8 cellular contexts compared by ENCODE assay signal in the genomic region with DNA sequence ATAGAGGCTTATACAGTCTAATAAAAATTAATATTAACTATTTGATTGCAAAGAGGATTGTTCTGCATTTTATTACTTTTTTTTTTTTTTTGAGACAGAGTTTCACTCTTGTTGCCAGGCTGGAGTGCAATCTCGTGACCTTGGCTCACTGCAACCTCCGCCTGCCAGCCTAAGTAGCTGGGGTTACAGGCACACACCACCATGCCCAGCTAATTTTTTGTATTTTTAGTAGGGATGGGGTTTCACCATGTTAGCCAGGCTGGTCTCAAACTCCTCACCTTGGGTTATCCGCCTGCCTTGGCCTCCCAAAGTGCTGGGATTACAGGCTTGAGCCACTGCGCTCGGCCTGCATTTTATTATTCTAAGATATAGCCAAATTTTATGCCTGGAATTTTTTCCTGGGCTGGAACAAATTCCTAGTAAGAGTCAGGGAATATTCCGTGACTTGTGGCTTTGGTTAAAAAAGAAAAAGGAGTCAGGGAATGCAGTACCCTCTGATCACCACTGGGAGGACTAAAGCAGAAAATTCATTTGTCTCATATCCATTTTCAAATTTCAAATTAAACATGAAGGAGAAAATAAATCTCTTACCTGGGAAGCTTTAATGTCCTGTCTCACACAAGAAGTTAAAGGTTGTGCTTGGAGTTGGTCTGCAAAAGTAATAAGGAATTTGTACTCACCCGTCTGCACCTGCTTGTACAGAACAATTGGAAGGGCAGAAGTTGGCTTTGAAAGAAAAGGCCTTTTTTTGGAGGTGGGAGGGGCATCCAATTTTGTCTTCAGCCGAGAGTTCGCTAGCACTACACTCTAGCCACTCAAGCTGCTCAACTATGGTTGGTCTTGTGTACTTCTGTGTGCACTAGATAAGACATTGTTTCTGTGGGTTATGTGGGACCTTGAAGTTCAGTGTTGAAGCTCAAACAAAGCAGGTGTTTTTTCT. TPM values are rescaled to one million over a fixed set of nuclear protein-coding genes. Genes with fewer than 3 reads are reported as not detected.
DNase-seq lines count a peak whose midpoint lies in the region; ATAC-seq and TF ChIP-seq lines count a peak whose summit lies in the region.

No MANE protein-coding gene starts in this region.

- TF ChIP-seq CTCF in OCI-LY7 (conservative IDR thresholded peaks at IDR 0.05; ENCODE audit: low read length): peak; percentile 87
- TF ChIP-seq CTCF in endodermal cell (conservative IDR thresholded peaks at IDR 0.05): peak; percentile 91
- peak; percentile 70 to 85 (median 76) for TF ChIP-seq CTCF in nephron (IDR thresholded peaks at IDR 0.05; ENCODE audit: unreplicated experiment in 3 of 3)

- WGBS in endodermal cell (ENCODE audit: insufficient coverage in 1 of 2, insufficient read length in 1 of 2), 2 experiments: 66 to 83% methylated on average over 6 to 9 of the region's 9 CpGs

- H3K27ac ChIP-seq in OCI-LY7 (ENCODE audit: low read depth, low read length, poor library complexity, severe bottlenecking) (no peak overlapping the region), endodermal cell (ENCODE audit: low read depth, low read length) (no peak overlapping the region)

- peaks cover 59% of the 10 kb centered on the region for H3K4me1 Mint-ChIP-seq in activated T-cell treated with anti-CD3 and anti-CD28 coated beads, Interleukin-2, amount 50 U/mL, for 72 hours (ENCODE audit: low read depth)
- H3K4me1 Mint-ChIP-seq in endodermal cell: peaks cover 30% of the 10 kb centered on the region
- peaks cover 43% of the 10 kb centered on the region for H3K4me1 Mint-ChIP-seq in nephron

- no peaks in the 10 kb centered on the region for H3K27me3 ChIP-seq in endodermal cell (ENCODE audit: control insufficient read depth, insufficient read depth, low read length, poor library complexity, severe bottlenecking)

- H3K36me3 ChIP-seq in OCI-LY7 (ENCODE audit: insufficient read depth, low read length): peaks cover 9% of the 10 kb centered on the region
- H3K36me3 ChIP-seq in endodermal cell (ENCODE audit: control insufficient read depth, insufficient read depth, low read length): no peaks in the 10 kb centered on the region

- no peak overlapping the region for H3K4me3 ChIP-seq in OCI-LY7 (ENCODE audit: low read depth, low read length, poor library complexity, severe bottlenecking)
- H3K4me3 ChIP-seq in endodermal cell (ENCODE audit: low read length): no peak overlapping the region

- H3K36me3 Mint-ChIP-seq in activated T-cell treated with anti-CD3 and anti-CD28 coated beads, Interleukin-2, amount 50 U/mL, for 72 hours (ENCODE audit: insufficient read depth in 2 of 2): no peaks in the 10 kb centered on the region
- H3K36me3 Mint-ChIP-seq in endodermal cell (ENCODE audit: low read depth) (peaks cover 3% of the 10 kb centered on the region), nephron (ENCODE audit: low read depth) (no peaks in the 10 kb centered on the region)

- CTCF ChIA-PET in OCI-LY7 (lab: Charles Lee; ENCODE audit: unreplicated experiment): no interaction called here

- H3K9me2 ChIP-seq in OCI-LY7 (ENCODE audit: insufficient read depth, low read length): no peaks in the 10 kb centered on the region

- no peaks in the 10 kb centered on the region for H3K27me3 Mint-ChIP-seq in activated T-cell treated with anti-CD3 and anti-CD28 coated beads, Interleukin-2, amount 50 U/mL, for 72 hours (ENCODE audit: low read depth)
- no peaks in the 10 kb centered on the region for H3K27me3 Mint-ChIP-seq in endodermal cell (ENCODE audit: insufficient read depth)
- no peaks in the 10 kb centered on the region for H3K27me3 Mint-ChIP-seq in nephron (ENCODE audit: low read depth)

- no peaks in the 10 kb centered on the region for H3K9me3 Mint-ChIP-seq in activated T-cell treated with anti-CD3 and anti-CD28 coated beads, Interleukin-2, amount 50 U/mL, for 72 hours
- H3K9me3 Mint-ChIP-seq in endodermal cell: no peaks in the 10 kb centered on the region
- no peaks in the 10 kb centered on the region for H3K9me3 Mint-ChIP-seq in nephron

- ATAC-seq in activated T-cell treated with anti-CD3 and anti-CD28 coated beads, Interleukin-2, amount 50 U/mL, for 72 hours (replicated peaks in 1 of 2): no peak
- no peak for ATAC-seq in GM19455 (IDR thresholded peaks at IDR 0.05; ENCODE audit: unreplicated experiment)

- DNase-seq in activated T-cell treated with anti-CD3 and anti-CD28 coated beads, Interleukin-2, amount 50 U/mL, for 72 hours: no peak
- no peak for DNase-seq in activated T-cell treated with anti-CD3 and anti-CD28 coated beads, Interleukin-2, amount 50 U/mL, for 1 hour
- DNase-seq in OCI-LY7 (ENCODE audit: low spot score) (peak; percentile 44), endodermal cell (no peak), GM19238 (ENCODE audit: insufficient read length, low spot score) (no peak), nucleus accumbens (lab: John Stamatoyannopoulos, UW) (no peak)

- H3K4me3 Mint-ChIP-seq in activated T-cell treated with anti-CD3 and anti-CD28 coated beads, Interleukin-2, amount 50 U/mL, for 72 hours: peak overlapping the region; percentile 24 to 55
- H3K4me3 Mint-ChIP-seq in endodermal cell: no peak overlapping the region
- H3K4me3 Mint-ChIP-seq in nephron: no peak overlapping the region

- H3K9ac ChIP-seq in endodermal cell (ENCODE audit: extremely low read depth, low read length, poor library complexity, severe bottlenecking): no peak overlapping the region

- no peak overlapping the region for H2AFZ ChIP-seq in OCI-LY7 (ENCODE audit: low read length)

- H3K9me3 ChIP-seq in OCI-LY7 (ENCODE audit: low read length) (no peaks in the 10 kb centered on the region; the same call in 1 of the 2 replicates), endodermal cell (ENCODE audit: control insufficient read depth, low read length) (no peaks in the 10 kb centered on the region)

- peak overlapping the region; percentile 46 for H3K27ac Mint-ChIP-seq in activated T-cell treated with anti-CD3 and anti-CD28 coated beads, Interleukin-2, amount 50 U/mL, for 72 hours
- H3K27ac Mint-ChIP-seq in endodermal cell (no peak overlapping the region), nephron (peak overlapping the region in 1 of 3 experiments; percentile 54)

- intact Hi-C loops in OCI-LY7 (cut with micrococcal nuclease; ENCODE audit: unreplicated experiment): no loop called here

- peaks cover 32% of the 10 kb centered on the region for H3K4me1 ChIP-seq in OCI-LY7 (ENCODE audit: insufficient read depth, low read length, poor library complexity, severe bottlenecking)
- peaks cover 4% of the 10 kb centered on the region for H3K4me1 ChIP-seq in endodermal cell (ENCODE audit: control insufficient read depth, insufficient read depth, low read length)

- BruUV-seq in OCI-LY7 (replicated peaks; lab: Mats Ljungman, UMichigan): no TSS peak

- peaks cover 99% of the 10 kb centered on the region for H3K79me2 ChIP-seq in OCI-LY7 (ENCODE audit: insufficient read depth, low read depth, low read length)

- H4K20me1 ChIP-seq in OCI-LY7 (ENCODE audit: insufficient read depth, low read length): peaks cover 40% of the 10 kb centered on the region

- POLR2A ChIA-PET in OCI-LY7 (lab: Charles Lee): interaction anchor here (0.6 to 1.9 kb wide), 4 partner anchors 10 to 158 kb away, joined by 3 to 12 read pairs (median 3); no protein-coding TSS in a partner anchor

- H3K4me2 ChIP-seq in OCI-LY7 (ENCODE audit: low read length): peak overlapping the region; percentile 50

RNA-seq across cellular contexts. Expression of a gene that starts 8.7 kb away (rescaled TPM):
- 10 to 100 TPM; 80.6 to 95.5 TPM for total RNA-seq in activated T-cell treated with anti-CD3 and anti-CD28 coated beads, Interleukin-2, amount 50 U/mL, for 72 hours
- total RNA-seq in OCI-LY7 (2014; rRNA removed; shearing (Covaris generic)): 70.8 and 72.7 TPM in 2 replicates
- 83.6 and 89.0 TPM in 2 replicates for total RNA-seq in OCI-LY7 (2022)
- total RNA-seq in endodermal cell: 100 to 1,000 TPM in 1 of 2 donors, 10 to 100 TPM in 1; 95.8 to 106 TPM
- polyA plus RNA-seq in endodermal cell (2013, experiment 1 of 2): 73.3 TPM
- polyA plus RNA-seq in endodermal cell (2013, experiment 2 of 2): 80.1 TPM

RNA-seq across cellular contexts. Expression of a gene that starts 59.9 kb away (rescaled TPM):
- total RNA-seq in activated T-cell treated with anti-CD3 and anti-CD28 coated beads, Interleukin-2, amount 50 U/mL, for 72 hours: 100 to 1,000 TPM; 295 to 377 TPM
- total RNA-seq in OCI-LY7 (2014; rRNA removed; shearing (Covaris generic)): 171 and 237 TPM in 2 replicates
- total RNA-seq in OCI-LY7 (2022) (274 and 292 TPM in 2 replicates), endodermal cell (100 to 1,000 TPM; 267 to 339 TPM)
- polyA plus RNA-seq in endodermal cell (2013, experiment 1 of 2): 276 TPM
- 252 TPM for polyA plus RNA-seq in endodermal cell (2013, experiment 2 of 2)

Comparison
In these comparisons a context has a peak if more than half of its experiments do, and no peak if none do; other contexts are left out.
1. H3K4me3 Mint-ChIP-seq: peak in activated T-cell treated with anti-CD3 and anti-CD28 coated beads, Interleukin-2, amount 50 U/mL, for 72 hours (2 of 2); none in endodermal cell (single experiment) and nephron (0 of 3).
2. Peak in every context shown above with its lines, with median percentiles within 50 percentile points of each other: CTCF ChIP-seq.